ENCODE assay signal across 8 cellular contexts in genomic region chr6:35686873-35687557, GRCh38. TPM values are rescaled to one million over a fixed set of nuclear protein-coding genes. Genes with fewer than 3 reads are reported as not detected.
DNase-seq lines count a peak whose midpoint lies in the region; TF ChIP-seq lines count a peak whose summit lies in the region.

No MANE protein-coding gene starts in this region.

- H3K27me3 ChIP-seq in OCI-LY3 (ENCODE audit: low read depth, low read length) (no peaks in the 10 kb centered on the region), SJCRH30 (no peaks in the 10 kb centered on the region)

- H3K9me3 ChIP-seq in OCI-LY3 (ENCODE audit: insufficient read depth, low read length), result no peaks in the 10 kb centered on the region
- H3K9me3 ChIP-seq in SJCRH30 (replicated peaks), result no peaks in the 10 kb centered on the region

- H3K4me2 ChIP-seq in OCI-LY3 (ENCODE audit: low read length), result peak overlapping the region; percentile 79

- H3K36me3 ChIP-seq in OCI-LY3 (replicated peaks; ENCODE audit: low read depth, low read length) (peaks cover 14% of the 10 kb centered on the region), SJCRH30 (no peaks in the 10 kb centered on the region)

- H3K4me1 Mint-ChIP-seq in progenitor cell of endocrine pancreas (ENCODE audit: low read depth), result peaks cover 4% of the 10 kb centered on the region

- H3K79me2 ChIP-seq in OCI-LY3 (ENCODE audit: low read length), result peaks cover 66% of the 10 kb centered on the region

- H3K4me3 ChIP-seq in GM12864 (ENCODE audit: low read depth, low read length) (peak overlapping the region; percentile 55), OCI-LY3 (ENCODE audit: low read length) (peak overlapping the region; percentile 90), epithelial cell of proximal tubule (ENCODE audit: low read depth, low read length) (peak overlapping the region; percentile 89), SJCRH30 (no peak overlapping the region)

- DNase-seq in GM12864 (ENCODE audit: low read depth) (no peak), epithelial cell of proximal tubule (ENCODE audit: low read depth) (no peak), progenitor cell of endocrine pancreas (ENCODE audit: low spot score, unreplicated experiment) (no peak), SKM-1 (lab: John Stamatoyannopoulos, UW; ENCODE audit: unreplicated experiment) (no peak), DMS 273 (lab: John Stamatoyannopoulos, UW; ENCODE audit: unreplicated experiment) (no peak), SJCRH30 (no peak), NCI-H1417 (lab: John Stamatoyannopoulos, UW) (no peak)

- H3K4me1 ChIP-seq in OCI-LY3 (ENCODE audit: low read length) (peaks cover 9% of the 10 kb centered on the region), SJCRH30 (no peaks in the 10 kb centered on the region)

- no peak overlapping the region for H2AFZ ChIP-seq in OCI-LY3 (ENCODE audit: low read depth, low read length)

- peaks cover 27% of the 10 kb centered on the region for H4K20me1 ChIP-seq in OCI-LY3 (ENCODE audit: insufficient read depth, low read length)

- peak overlapping the region; percentile 78 for H3K4me3 Mint-ChIP-seq in progenitor cell of endocrine pancreas (ENCODE audit: low read depth)

- H3K9me3 Mint-ChIP-seq in progenitor cell of endocrine pancreas (ENCODE audit: low read depth), result no peaks in the 10 kb centered on the region

- TF ChIP-seq CTCF in GM12864 (IDR thresholded peaks at IDR 0.05; ENCODE audit: low read depth, low read length, missing control alignments) (no peak), OCI-LY3 (IDR thresholded peaks at IDR 0.05; ENCODE audit: low read depth, low read length) (no peak), epithelial cell of proximal tubule (conservative IDR thresholded peaks at IDR 0.05; ENCODE audit: low read depth, low read length) (no peak), progenitor cell of endocrine pancreas (IDR thresholded peaks at IDR 0.05; ENCODE audit: unreplicated experiment) (no peak)

- H3K27ac Mint-ChIP-seq in progenitor cell of endocrine pancreas, result no peak overlapping the region

- H3K36me3 Mint-ChIP-seq in progenitor cell of endocrine pancreas (ENCODE audit: insufficient read depth), result no peaks in the 10 kb centered on the region

- H3K27me3 Mint-ChIP-seq in progenitor cell of endocrine pancreas, result peaks cover 16% of the 10 kb centered on the region

- peak overlapping the region; percentile 87 for H3K9ac ChIP-seq in OCI-LY3 (ENCODE audit: low read length)

- H3K27ac ChIP-seq in OCI-LY3 (ENCODE audit: low read length) (peak overlapping the region; percentile 80), SJCRH30 (no peak overlapping the region)

RNA-seq across cellular contexts. Expression of gene FKBP5, which starts 1.7 kb away (rescaled TPM):
- 16.5 and 24.2 TPM in 2 replicates for total RNA-seq in epithelial cell of proximal tubule
- 5.9 and 6.9 TPM in 2 replicates for total RNA-seq in progenitor cell of endocrine pancreas
- not detected in 2 replicates for total RNA-seq in SJCRH30 (2014; rRNA removed; shearing (Covaris generic))

RNA-seq across cellular contexts. Expression of gene ARMC12, which starts 49.8 kb away (rescaled TPM):
- 0.29 TPM in 1 of 2 replicates, not detected in the other for total RNA-seq in epithelial cell of proximal tubule
- total RNA-seq in progenitor cell of endocrine pancreas, result 0.36 and 0.98 TPM in 2 replicates
- not detected in 2 replicates for total RNA-seq in SJCRH30 (2014; rRNA removed; shearing (Covaris generic))
